In the genomic region with DNA sequence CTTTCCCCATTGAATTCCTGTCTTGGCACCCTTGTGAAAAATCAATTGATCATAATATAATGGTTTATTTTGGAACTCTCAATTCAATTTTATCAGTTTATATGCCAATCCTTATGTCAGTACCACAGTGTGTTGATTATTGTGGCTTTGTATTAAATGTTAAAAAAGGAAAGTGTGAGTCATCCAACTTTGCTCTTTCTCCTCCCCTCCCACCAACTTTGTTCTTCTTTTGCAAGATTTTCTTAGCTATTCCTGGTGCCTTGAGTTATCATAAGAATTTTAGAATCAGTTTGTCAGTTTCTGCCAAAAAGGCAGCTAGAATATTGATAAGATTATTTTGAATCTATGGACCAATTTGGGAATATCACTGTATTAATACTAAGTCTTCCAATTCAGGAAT, we compare ENCODE assay signal across 2 cellular contexts.
TF ChIP-seq lines count a peak whose summit lies in the region.

No MANE protein-coding gene starts in this region.

TF ChIP-seq in HCT116, 20 proteins besides CTCF, POLR2A, EP300 and RAD21:
- TF ChIP-seq ZBTB33 (IDR thresholded peaks at IDR 0.05; ENCODE audit: extremely low read depth, insufficient replicate concordance, low read length) (no peak), JUND (IDR thresholded peaks at IDR 0.05) (0 out of 2 replicates have a peak, but pooled peaks have one; percentile 13)

TF ChIP-seq in SK-N-SH, 30 proteins besides CTCF, POLR2A, EP300 and RAD21 (continued from another document):
- TF ChIP-seq REST (IDR thresholded peaks at IDR 0.05; ENCODE audit: low read depth, low read length) (no peak), RXRA (IDR thresholded peaks at IDR 0.05; ENCODE audit: borderline replicate concordance, low read depth) (no peak), CHD2 (IDR thresholded peaks at IDR 0.05; ENCODE audit: low read length, partially characterized antibody) (no peak), MEF2A (IDR thresholded peaks at IDR 0.05; ENCODE audit: borderline replicate concordance, low read depth) (no peak), GABPA (IDR thresholded peaks at IDR 0.05; ENCODE audit: low read depth) (no peak), JUND (IDR thresholded peaks at IDR 0.05) (no peak), TCF12 (IDR thresholded peaks at IDR 0.05) (no peak), YY1 (IDR thresholded peaks at IDR 0.05; ENCODE audit: low read depth) (no peak), IRF3 (IDR thresholded peaks at IDR 0.05; ENCODE audit: low read depth, low read length) (no peak), PBX3 (IDR thresholded peaks at IDR 0.05) (no peak), SMC3 (IDR thresholded peaks at IDR 0.05; ENCODE audit: low read depth, low read length) (no peak), MXI1 (IDR thresholded peaks at IDR 0.05; ENCODE audit: low read depth, low read length) (no peak), RCOR1 (IDR thresholded peaks at IDR 0.05; ENCODE audit: low read length) (no peak), EZH2phosphoT487 (IDR thresholded peaks at IDR 0.05; ENCODE audit: borderline replicate concordance, low read depth) (no peak)
- TF ChIP-seq, protein P1, sequence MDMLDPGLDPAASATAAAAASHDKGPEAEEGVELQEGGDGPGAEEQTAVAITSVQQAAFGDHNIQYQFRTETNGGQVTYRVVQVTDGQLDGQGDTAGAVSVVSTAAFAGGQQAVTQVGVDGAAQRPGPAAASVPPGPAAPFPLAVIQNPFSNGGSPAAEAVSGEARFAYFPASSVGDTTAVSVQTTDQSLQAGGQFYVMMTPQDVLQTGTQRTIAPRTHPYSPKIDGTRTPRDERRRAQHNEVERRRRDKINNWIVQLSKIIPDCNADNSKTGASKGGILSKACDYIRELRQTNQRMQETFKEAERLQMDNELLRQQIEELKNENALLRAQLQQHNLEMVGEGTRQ (IDR thresholded peaks at IDR 0.05; ENCODE audit: borderline replicate concordance, low read depth, low read length): no peak
- TF ChIP-seq, protein P2, sequence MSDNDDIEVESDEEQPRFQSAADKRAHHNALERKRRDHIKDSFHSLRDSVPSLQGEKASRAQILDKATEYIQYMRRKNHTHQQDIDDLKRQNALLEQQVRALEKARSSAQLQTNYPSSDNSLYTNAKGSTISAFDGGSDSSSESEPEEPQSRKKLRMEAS (IDR thresholded peaks at IDR 0.05; ENCODE audit: low read depth): no peak
